8 cellular contexts compared by ENCODE assay signal in genomic region chr3:52845691-52846426, GRCh38. TPM values are rescaled to one million over a fixed set of nuclear protein-coding genes. Genes with fewer than 3 reads are reported as not detected.
DNase-seq lines count a peak whose midpoint lies in the region; ATAC-seq and TF ChIP-seq lines count a peak whose summit lies in the region.
"Had no signal": no experiment of that assay in that cellular context is flagged by ENCODE, and none has a peak within 500 bp of the region (broad histone marks: within the 10 kb centered on the region; RNA-seq: fewer than 3 reads in every experiment).

No MANE protein-coding gene starts in this region.

- intact Hi-C loops in aorta (cut with DNase I) = loop anchor here in 1 of 2 donors (2.0 kb wide), 1 partner anchor 47 kb away; no protein-coding TSS in a partner anchor
- intact Hi-C loops in lower leg skin (cut with DNase I; ENCODE audit: low total_unique reads) = no loop called here

- no peaks in the 10 kb centered on the region for H3K9me3 ChIP-seq in aorta (ENCODE audit: control insufficient read depth, low read length)

- no peaks in the 10 kb centered on the region for H3K27me3 ChIP-seq in aorta (ENCODE audit: control insufficient read depth in 1 of 2, insufficient read depth in 2 of 2, low read length in 1 of 2)

- ATAC-seq in aorta (ENCODE audit: low FRiP score) = peak; percentile 46
- ATAC-seq in HG03139 (IDR thresholded peaks at IDR 0.05; ENCODE audit: unreplicated experiment) = no peak

- peak; percentile 35 to 41 for DNase-seq in stimulated activated CD4-positive, alpha-beta T cell treated with anti-CD3 and anti-CD28 coated beads, Interleukin-2, amount 100 ng/mL, for 24 hours
- DNase-seq in stimulated activated CD4-positive, alpha-beta T cell treated with anti-CD3 and anti-CD28 coated beads, Interleukin-1b, Interleukin-23, amount 100 ng/mL, for 48 hours = no peak
- peak; percentile 36 for DNase-seq in germinal center (ENCODE audit: low spot score)
- no peak for DNase-seq in aorta
- no peak for DNase-seq in lower leg skin (ENCODE audit: low spot score in 2 of 2)

- TF ChIP-seq POLR2A in lower leg skin (IDR thresholded peaks at IDR 0.05) = no peak

- no peak for TF ChIP-seq CTCF in lower leg skin (IDR thresholded peaks at IDR 0.05)

- H3K4me3 ChIP-seq in aorta (ENCODE audit: low read length in 2 of 2) = no peak overlapping the region
- no peak overlapping the region for H3K4me3 ChIP-seq in lower leg skin (ENCODE audit: low read depth, poor library complexity, severe bottlenecking)

- WGBS in aorta, 2 donors = 46 to 53% methylated on average over 7 of the region's 7 CpGs
- 72 to 75% methylated on average over 7 of the region's 7 CpGs for WGBS in lower leg skin, 2 donors

- H3K36me3 ChIP-seq in aorta (ENCODE audit: control insufficient read depth in 1 of 2, insufficient read depth in 2 of 2, low read length in 1 of 2) = peaks cover 1 to 3% of the 10 kb centered on the region in 2 donors

- peaks cover 0 to 6% of the 10 kb centered on the region in 2 donors for H3K4me1 ChIP-seq in aorta (ENCODE audit: control insufficient read depth in 1 of 2, insufficient read depth in 2 of 2, low read length in 2 of 2)

- peak overlapping the region; percentile 83 to 91 for H3K27ac ChIP-seq in aorta (ENCODE audit: low read depth in 1 of 2, low read length in 2 of 2)

RNA-seq across cellular contexts. Expression of gene MUSTN1, which starts 11.0 kb away (rescaled TPM):
- total RNA-seq in aorta = 10 to 100 TPM; 56.8 to 86.6 TPM
- 100 to 1,000 TPM in 1 of 2 donors, 10 to 100 TPM in 1; 29.7 to 474 TPM for polyA plus RNA-seq in aorta
- total RNA-seq in lower leg skin = 10 to 100 TPM in 1 of 4 donors, 1 to 10 TPM in 3; 5.5 to 13.1 (median 7.9) TPM
- total RNA-seq: pulmonary artery endothelial cell had no signal

RNA-seq across cellular contexts. Expression of gene ITIH4, which starts 15.4 kb away (rescaled TPM):
- total RNA-seq in aorta (10 to 100 TPM; 55.4 to 88.7 TPM), lower leg skin (1 to 10 TPM in 3 of 4 donors, under 1 TPM in 1; 0.38 to 3.6 (median 2.5) TPM)
- polyA plus RNA-seq in aorta = 100 to 1,000 TPM in 1 of 2 donors, 10 to 100 TPM in 1; 25.0 to 368 TPM

RNA-seq across cellular contexts. Expression of gene ITIH3, which starts 51.3 kb away (rescaled TPM):
- total RNA-seq in aorta = 1 to 10 TPM; 5.7 to 6.8 TPM
- 10 to 100 TPM in 1 of 2 donors, 1 to 10 TPM in 1; 2.4 to 75.1 TPM for polyA plus RNA-seq in aorta
- total RNA-seq in lower leg skin = 10 to 100 TPM in 1 of 4 donors, 1 to 10 TPM in 1, under 1 TPM in 2; 0.17 to 19.3 (median 0.97) TPM
- total RNA-seq: pulmonary artery endothelial cell; T-helper 2 cell treated with Interferon-gamma antibody and Interleukin-4, amounts not matched to agents 100 ng/mL and 5 ng/mL, for 36 hours had no signal

RNA-seq across cellular contexts. Expression of gene STIMATE, which starts 51.5 kb away (rescaled TPM):
- total RNA-seq in aorta = 10 to 100 TPM; 36.6 to 38.6 TPM
- polyA plus RNA-seq in aorta = 10 to 100 TPM; 17.7 to 26.6 TPM
- total RNA-seq in lower leg skin = 10 to 100 TPM; 12.7 to 20.7 (median 16.1) TPM

Comparison
In these comparisons a context has a peak if more than half of its experiments do, and no peak if none do; other contexts are left out.
1. DNase-seq: peak in stimulated activated CD4-positive, alpha-beta T cell treated with anti-CD3 and anti-CD28 coated beads, Interleukin-2, amount 100 ng/mL, for 24 hours (2 of 2) and germinal center (single experiment); none in stimulated activated CD4-positive, alpha-beta T cell treated with anti-CD3 and anti-CD28 coated beads, Interleukin-1b, Interleukin-23, amount 100 ng/mL, for 48 hours (single experiment), aorta (0 of 2) and lower leg skin (0 of 2).
2. RNA of gene MUSTN1, which starts 11.0 kb away (total RNA-seq): 56.8 to 86.6 TPM in aorta; 5.5 to 13.1 TPM in lower leg skin; every median in the first group is over 4 times any median in the second.
3. RNA of gene ITIH4, which starts 15.4 kb away (total RNA-seq): 55.4 to 88.7 TPM in aorta; 0.38 to 3.6 TPM in lower leg skin; every median in the first group is over 10 times any median in the second.